Comparison of ENCODE assay signal across 8 cellular contexts in the genomic region with DNA sequence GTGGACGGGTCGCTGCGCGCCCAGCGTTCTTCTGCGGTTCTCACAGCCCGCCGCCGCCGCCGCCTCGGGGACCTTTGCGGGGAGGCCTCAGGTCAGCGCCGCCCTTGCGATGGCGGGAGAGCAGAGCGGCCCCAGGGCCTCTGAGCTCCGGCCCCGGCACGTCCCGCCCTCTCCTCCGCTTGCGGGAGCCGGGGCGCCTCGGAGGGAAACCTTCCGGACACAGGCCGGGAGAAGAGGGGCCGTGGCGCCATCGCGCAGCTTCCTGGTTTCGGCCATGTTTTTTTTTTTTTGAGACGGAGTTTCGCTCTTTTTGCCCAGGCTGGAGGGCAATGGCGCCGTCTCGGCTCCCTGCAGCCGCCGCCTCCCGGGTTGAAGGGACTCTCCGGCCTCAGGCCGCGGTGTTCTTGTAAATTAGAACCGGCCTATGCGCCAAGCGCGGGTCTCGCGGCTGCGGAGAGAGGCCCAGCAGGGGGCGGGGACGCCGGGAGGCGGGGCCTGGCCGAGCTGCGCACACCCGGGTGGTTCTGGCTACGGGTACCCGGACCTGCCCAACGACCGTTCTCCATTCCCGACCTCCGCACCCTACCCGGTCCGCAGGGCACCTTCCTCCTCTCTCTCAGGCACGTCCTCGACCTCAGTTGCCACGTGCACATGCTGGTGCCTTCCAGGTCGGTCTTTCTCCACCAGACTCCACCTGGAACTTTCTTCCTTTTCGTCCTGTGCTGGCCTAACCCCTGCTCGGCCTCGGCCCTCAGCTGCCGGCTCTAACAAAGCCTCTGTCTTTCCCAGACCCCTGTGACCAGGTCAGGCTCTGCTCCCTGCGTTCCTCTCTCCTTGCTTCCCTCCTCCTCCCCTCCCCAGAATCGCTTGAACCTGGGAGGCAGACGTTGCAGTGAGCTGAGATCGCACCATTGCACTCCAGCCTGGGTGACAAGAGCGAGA. TPM values are rescaled to one million over a fixed set of nuclear protein-coding genes. Genes with fewer than 3 reads are reported as not detected.
DNase-seq lines count a peak whose midpoint lies in the region; ATAC-seq lines count a peak whose summit lies in the region.

No MANE protein-coding gene starts in this region.

- CTCF ChIA-PET in activated naive CD4-positive, alpha-beta T cell treated with anti-CD3 and anti-CD28 coated beads for 36 hours (lab: Charles Lee) = interaction anchor here (0.6 to 3.9 kb wide), 12 partner anchors 10 to 1275 kb away, joined by 3 to 17 read pairs (median 4); no protein-coding TSS in a partner anchor

- peak overlapping the region; percentile 98 for H3K27ac Mint-ChIP-seq in activated naive CD4-positive, alpha-beta T cell treated with anti-CD3 and anti-CD28 coated beads for 36 hours

- H3K4me3 Mint-ChIP-seq in activated naive CD4-positive, alpha-beta T cell treated with anti-CD3 and anti-CD28 coated beads for 36 hours = peak overlapping the region; percentile 96

- peaks cover 7% of the 10 kb centered on the region for H3K9me3 Mint-ChIP-seq in activated naive CD4-positive, alpha-beta T cell treated with anti-CD3 and anti-CD28 coated beads for 36 hours

- DNase-seq in DMS53 (lab: John Stamatoyannopoulos, UW) = peak; percentile 89
- DNase-seq in HS-5 (ENCODE audit: low read depth) = peak; percentile 37
- DNase-seq in SHP77 treated with DMSO at 0.1 percent for 48 hours (lab: John Stamatoyannopoulos, UW) = peak; percentile 22
- DNase-seq in activated naive CD4-positive, alpha-beta T cell treated with anti-CD3 and anti-CD28 coated beads for 36 hours = peak; percentile 84
- peak; percentile 72 for DNase-seq in foreskin melanocyte
- DNase-seq in nucleus accumbens (lab: John Stamatoyannopoulos, UW) = peak in 54 of 56 donors; percentile 44 to 90 (median 78)
- peak; percentile 80 for DNase-seq in superior temporal gyrus (ENCODE audit: extremely low spot score)

- intact Hi-C loops in activated naive CD4-positive, alpha-beta T cell treated with anti-CD3 and anti-CD28 coated beads for 36 hours (cut with micrococcal nuclease) = loop anchor here (1.0 to 10.0 kb wide), 4 partner anchors 21 to 147 kb away; partner anchors contain the start of gene ZFP62

- H3K36me3 Mint-ChIP-seq in activated naive CD4-positive, alpha-beta T cell treated with anti-CD3 and anti-CD28 coated beads for 36 hours (ENCODE audit: low read depth) = peaks cover 32% of the 10 kb centered on the region

- no peaks in the 10 kb centered on the region for H3K27me3 Mint-ChIP-seq in activated naive CD4-positive, alpha-beta T cell treated with anti-CD3 and anti-CD28 coated beads for 36 hours (ENCODE audit: low read depth)

- H3K4me1 Mint-ChIP-seq in activated naive CD4-positive, alpha-beta T cell treated with anti-CD3 and anti-CD28 coated beads for 36 hours (ENCODE audit: low read depth) = peaks cover 36% of the 10 kb centered on the region

- peak; percentile 78 for ATAC-seq in GM21360 (IDR thresholded peaks at IDR 0.05; ENCODE audit: unreplicated experiment)

RNA-seq across cellular contexts. Expression of gene MGAT1, which starts 28.8 kb away (rescaled TPM):
- total RNA-seq in activated naive CD4-positive, alpha-beta T cell treated with anti-CD3 and anti-CD28 coated beads for 36 hours = 10 to 100 TPM; 70.0 to 75.2 TPM

RNA-seq across cellular contexts. Expression of gene ZFP62, which starts 29.7 kb away (rescaled TPM):
- total RNA-seq in activated naive CD4-positive, alpha-beta T cell treated with anti-CD3 and anti-CD28 coated beads for 36 hours = 10 to 100 TPM; 21.5 to 23.6 TPM

Comparison
In these comparisons a context has a peak if more than half of its experiments do, and no peak if none do; other contexts are left out.
1. Peak in every context shown above with its lines: DNase-seq and ATAC-seq.
2. DNase-seq: peak in every context shown above with its lines; median percentile 89 in DMS53; 84 in activated naive CD4-positive, alpha-beta T cell treated with anti-CD3 and anti-CD28 coated beads for 36 hours; 80 in superior temporal gyrus; 78 in nucleus accumbens; 72 in foreskin melanocyte; 37 in HS-5; 22 in SHP77 treated with DMSO at 0.1 percent for 48 hours.